In genomic region chr20:31836853-31837608, GRCh38 we compare ENCODE assay signal across 16 cellular contexts. TPM values are rescaled to one million over a fixed set of nuclear protein-coding genes. Genes with fewer than 3 reads are reported as not detected.
DNase-seq lines count a peak whose midpoint lies in the region; ATAC-seq and TF ChIP-seq lines count a peak whose summit lies in the region.
"Had no signal": no experiment of that assay in that cellular context is flagged by ENCODE, and none has a peak within 500 bp of the region (broad histone marks: within the 10 kb centered on the region; RNA-seq: fewer than 3 reads in every experiment).

No MANE protein-coding gene starts in this region.

- H3K27me3 ChIP-seq in Panc1 (ENCODE audit: control insufficient read depth, insufficient read depth, low read length) (no peaks in the 10 kb centered on the region), fibroblast of lung (ENCODE audit: control insufficient read depth, insufficient read depth, low read length) (no peaks in the 10 kb centered on the region), tibial artery (no peaks in the 10 kb centered on the region)

- H3K9me3 Mint-ChIP-seq in activated T-helper 17 cell treated with anti-CD3 and anti-CD28 coated beads, Interleukin-2, amount 50 U/mL, for 72 hours, result no peaks in the 10 kb centered on the region
- H3K9me3 Mint-ChIP-seq: dendritic cell treated with granulocyte-macrophage colony-stimulating factor and Interleukin-4, amounts not matched to agents 40 ng/mL and 50 ng/mL, for 4 days; T-helper 1 cell treated with Interleukin-12 subunit alpha and Interleukin-12 subunit beta and Interleukin-4 antibody, amounts not matched to agents 30 μg/mL and 1 μg/mL, for 36 hours had no signal

- DNase-seq in left cardiac atrium (peak; percentile 20), cardiac septum (ENCODE audit: low spot score) (no peak), Panc1 (ENCODE audit: low read depth, low spot score) (no peak), fibroblast of lung (ENCODE audit: low read depth in 2 of 2) (peak in 1 of 2 donors; percentile 53), tibial artery (no peak), AG08395 (ENCODE audit: low spot score) (no peak)
- DNase-seq: activated CD4-positive, alpha-beta T cell treated with anti-CD3 and anti-CD28 coated beads for 1 hour; activated T-cell treated with anti-CD3 and anti-CD28 coated beads, Interleukin-2, amount 50 U/mL, for 1 hour; NCI-H1105; stimulated activated CD4-positive, alpha-beta T cell treated with anti-CD3 and anti-CD28 coated beads, Interleukin-12 subunit alpha, Interleukin-12 subunit beta, amount 100 ng/mL, for 4 hours had no signal

- no peak for TF ChIP-seq CTCF in Panc1 (IDR thresholded peaks at IDR 0.05)
- no peak for TF ChIP-seq CTCF in fibroblast of lung (conservative IDR thresholded peaks at IDR 0.05 in 1 of 2, IDR thresholded peaks at IDR 0.05 in 1 of 2; ENCODE audit: low read depth in 1 of 2, low read length in 2 of 2)
- no peak for TF ChIP-seq CTCF in tibial artery (IDR thresholded peaks at IDR 0.05)

- no peak overlapping the region for H3K27ac Mint-ChIP-seq in activated T-helper 17 cell treated with anti-CD3 and anti-CD28 coated beads, Interleukin-2, amount 50 U/mL, for 72 hours
- H3K27ac Mint-ChIP-seq: dendritic cell treated with granulocyte-macrophage colony-stimulating factor and Interleukin-4, amounts not matched to agents 40 ng/mL and 50 ng/mL, for 4 days; T-helper 1 cell treated with Interleukin-12 subunit alpha and Interleukin-12 subunit beta and Interleukin-4 antibody, amounts not matched to agents 30 μg/mL and 1 μg/mL, for 36 hours had no signal

- H3K27me3 Mint-ChIP-seq in activated T-helper 17 cell treated with anti-CD3 and anti-CD28 coated beads, Interleukin-2, amount 50 U/mL, for 72 hours, result no peaks in the 10 kb centered on the region

- no peak overlapping the region for H3K4me3 ChIP-seq in Panc1 (ENCODE audit: low read depth in 2 of 2, low read length in 2 of 2)
- no peak overlapping the region for H3K4me3 ChIP-seq in fibroblast of lung (replicated peaks in 1 of 4; ENCODE audit: control extremely low read depth in 1 of 4, insufficient read depth in 1 of 4, low read depth in 3 of 4, low read length in 4 of 4)
- no peak overlapping the region for H3K4me3 ChIP-seq in tibial artery

- H3K36me3 ChIP-seq in Panc1 (ENCODE audit: control insufficient read depth, insufficient read depth, low read length) (no peaks in the 10 kb centered on the region), fibroblast of lung (ENCODE audit: control insufficient read depth, insufficient read depth, low read length) (no peaks in the 10 kb centered on the region), tibial artery (no peaks in the 10 kb centered on the region)

- H3K27ac ChIP-seq in Panc1 (ENCODE audit: low read length) (peak overlapping the region; percentile 86), fibroblast of lung (ENCODE audit: insufficient read depth, low read length) (no peak overlapping the region), tibial artery (peak overlapping the region; percentile 67 to 92)

- H3K4me1 Mint-ChIP-seq in activated T-helper 17 cell treated with anti-CD3 and anti-CD28 coated beads, Interleukin-2, amount 50 U/mL, for 72 hours, result no peaks in the 10 kb centered on the region

- no peak overlapping the region for H2AFZ ChIP-seq in fibroblast of lung (ENCODE audit: low read length)

- no peaks in the 10 kb centered on the region for H3K9me3 ChIP-seq in Panc1 (ENCODE audit: control insufficient read depth, insufficient read depth, low read depth, low read length)
- no peaks in the 10 kb centered on the region for H3K9me3 ChIP-seq in fibroblast of lung (ENCODE audit: control insufficient read depth, insufficient read depth, low read depth, low read length)
- H3K9me3 ChIP-seq in tibial artery, result no peaks in the 10 kb centered on the region

- no peaks in the 10 kb centered on the region for H3K36me3 Mint-ChIP-seq in activated T-helper 17 cell treated with anti-CD3 and anti-CD28 coated beads, Interleukin-2, amount 50 U/mL, for 72 hours (ENCODE audit: low read depth)

- POLR2A ChIA-PET in Panc1 (lab: Charles Lee), result interaction anchor here (0.5 to 0.6 kb wide), 3 partner anchors 252 to 455 kb away, joined by 3 to 6 read pairs (median 4); no protein-coding TSS in a partner anchor

- ATAC-seq in left cardiac atrium, result peak; percentile 8 to 14
- ATAC-seq in Panc1, result no peak
- no peak for ATAC-seq in activated T-helper 17 cell treated with anti-CD3 and anti-CD28 coated beads, Interleukin-2, amount 50 U/mL, for 72 hours (replicated peaks)
- no peak for ATAC-seq in GM18873 (IDR thresholded peaks at IDR 0.05; ENCODE audit: low FRiP score, unreplicated experiment)

- no peaks in the 10 kb centered on the region for H4K20me1 ChIP-seq in fibroblast of lung (ENCODE audit: control insufficient read depth, extremely low read depth, insufficient read depth, low read length)

- H3K4me3 Mint-ChIP-seq in activated T-helper 17 cell treated with anti-CD3 and anti-CD28 coated beads, Interleukin-2, amount 50 U/mL, for 72 hours, result no peak overlapping the region
- H3K4me3 Mint-ChIP-seq: dendritic cell treated with granulocyte-macrophage colony-stimulating factor and Interleukin-4, amounts not matched to agents 40 ng/mL and 50 ng/mL, for 4 days; T-helper 1 cell treated with Interleukin-12 subunit alpha and Interleukin-12 subunit beta and Interleukin-4 antibody, amounts not matched to agents 30 μg/mL and 1 μg/mL, for 36 hours had no signal

- H3K4me1 ChIP-seq in Panc1 (ENCODE audit: control insufficient read depth, insufficient read depth, low read length) (peaks cover 80% of the 10 kb centered on the region), fibroblast of lung (ENCODE audit: control insufficient read depth, extremely low read depth, insufficient read depth, low read length) (peaks cover 43% of the 10 kb centered on the region), tibial artery (peaks cover 8 to 78% (median 62%) of the 10 kb centered on the region in 4 donors)

- H3K4me2 ChIP-seq in fibroblast of lung (ENCODE audit: extremely low read depth, insufficient read depth, low read length), result peak overlapping the region; percentile 37

- intact Hi-C loops in left cardiac atrium (cut with DNase I), result loop anchor here in 1 of 2 donors (10.0 kb wide), 1 partner anchor 172 kb away; no protein-coding TSS in a partner anchor
- intact Hi-C loops in cardiac septum (cut with DNase I), result loop anchor here (10.0 kb wide), 1 partner anchor 172 kb away; no protein-coding TSS in a partner anchor
- intact Hi-C loops in Panc1 (cut with micrococcal nuclease; ENCODE audit: unreplicated experiment), result no loop called here
- intact Hi-C loops in tibial artery (cut with DNase I; ENCODE audit: low total_unique reads), result no loop called here

- no peak overlapping the region for H3K9ac ChIP-seq in fibroblast of lung (ENCODE audit: insufficient read depth, low read length)

- in situ Hi-C loops in Panc1 (cut with HindIII; ENCODE audit: low pct_unique_long_range_greater_than_20kb, low sequenced_read_pairs), result no loop called here

- BruUV-seq in Panc1 (replicated peaks; lab: Mats Ljungman, UMichigan), result no TSS peak

- no peaks in the 10 kb centered on the region for H3K79me2 ChIP-seq in fibroblast of lung (ENCODE audit: control insufficient read depth, insufficient read depth, low read length)

- CTCF ChIA-PET in Panc1 (lab: Charles Lee), result interaction anchor here (1.0 to 4.2 kb wide), 6 partner anchors 10 to 195 kb away, joined by 3 to 21 read pairs (median 7); no protein-coding TSS in a partner anchor

RNA-seq across cellular contexts. Expression of gene FOXS1, which starts 8.4 kb away (rescaled TPM):
- total RNA-seq in left cardiac atrium, result 1 to 10 TPM; 1.6 to 3.1 TPM
- 6.1 TPM for total RNA-seq in cardiac septum
- total RNA-seq in Panc1 (2021; ENCODE audit: unreplicated experiment), result 6.3 TPM
- polyA plus RNA-seq in Panc1 (2012; ENCODE audit: insufficient read length), result 6.0 TPM
- total RNA-seq in fibroblast of lung, result under 0.01 TPM in 1 of 2 replicates, not detected in the other
- polyA plus RNA-seq in fibroblast of lung, result not detected in 2 replicates
- polyA plus RNA-seq in fibroblast of lung (2012), result not detected in 2 replicates
- polyA minus RNA-seq in fibroblast of lung (ENCODE audit: low replicate concordance), result not detected in 2 replicates
- not detected for total RNA-seq in activated T-helper 17 cell treated with anti-CD3 and anti-CD28 coated beads, Interleukin-2, amount 50 U/mL, for 72 hours
- total RNA-seq: A673 had no signal
- polyA plus RNA-seq: mammary epithelial cell had no signal

RNA-seq across cellular contexts. Expression of gene MYLK2, which starts 17.9 kb away (rescaled TPM):
- total RNA-seq in left cardiac atrium (under 1 TPM in 1 of 2 donors, not detected in 1; 0.55 TPM), cardiac septum (0.11 TPM), Panc1 (2021; ENCODE audit: unreplicated experiment) (0.87 TPM), fibroblast of lung (under 0.01 TPM in 1 of 2 replicates, not detected in the other)
- 0.15 TPM for polyA plus RNA-seq in Panc1 (2012; ENCODE audit: insufficient read length)
- 0.03 TPM in 1 of 2 replicates, not detected in the other for polyA plus RNA-seq in fibroblast of lung
- polyA plus RNA-seq in fibroblast of lung (2012), result 0.17 TPM in 1 of 2 replicates, not detected in the other
- polyA minus RNA-seq in fibroblast of lung (ENCODE audit: low replicate concordance), result not detected in 2 replicates
- under 1 TPM; 0.40 to 0.86 TPM for total RNA-seq in activated T-helper 17 cell treated with anti-CD3 and anti-CD28 coated beads, Interleukin-2, amount 50 U/mL, for 72 hours

RNA-seq across cellular contexts. Expression of gene DUSP15, which starts 33.3 kb away (rescaled TPM):
- total RNA-seq in left cardiac atrium (1 to 10 TPM; 4.2 to 5.7 TPM), cardiac septum (3.4 TPM), Panc1 (2021; ENCODE audit: unreplicated experiment) (23.6 TPM), fibroblast of lung (not detected in 2 replicates)
- polyA plus RNA-seq in Panc1 (2012; ENCODE audit: insufficient read length), result 16.1 TPM
- 0.14 TPM in 1 of 2 replicates, not detected in the other for polyA plus RNA-seq in fibroblast of lung
- polyA plus RNA-seq in fibroblast of lung (2012), result not detected in 2 replicates
- 1.9 TPM in 1 of 2 replicates, not detected in the other for polyA minus RNA-seq in fibroblast of lung (ENCODE audit: low replicate concordance)
- not detected for total RNA-seq in activated T-helper 17 cell treated with anti-CD3 and anti-CD28 coated beads, Interleukin-2, amount 50 U/mL, for 72 hours
- total RNA-seq: A673 had no signal
- polyA plus RNA-seq: mammary epithelial cell had no signal

RNA-seq across cellular contexts. Expression of gene TTLL9, which starts 33.4 kb away (rescaled TPM):
- total RNA-seq in left cardiac atrium, result under 1 TPM in 1 of 2 donors, not detected in 1; 0.13 TPM
- total RNA-seq in cardiac septum, result not detected
- 2.1 TPM for total RNA-seq in Panc1 (2021; ENCODE audit: unreplicated experiment)
- 3.1 TPM for polyA plus RNA-seq in Panc1 (2012; ENCODE audit: insufficient read length)
- not detected in 2 replicates for total RNA-seq in fibroblast of lung
- polyA plus RNA-seq in fibroblast of lung, result 0.05 TPM in 1 of 2 replicates, not detected in the other
- not detected in 2 replicates for polyA plus RNA-seq in fibroblast of lung (2012)
- not detected in 2 replicates for polyA minus RNA-seq in fibroblast of lung (ENCODE audit: low replicate concordance)
- not detected for total RNA-seq in activated T-helper 17 cell treated with anti-CD3 and anti-CD28 coated beads, Interleukin-2, amount 50 U/mL, for 72 hours
- total RNA-seq: A673 had no signal

Comparison
In these comparisons a context has a peak if more than half of its experiments do, and no peak if none do; other contexts are left out.
1. ATAC-seq: peak in left cardiac atrium (2 of 2); none in Panc1 (single experiment), activated T-helper 17 cell treated with anti-CD3 and anti-CD28 coated beads, Interleukin-2, amount 50 U/mL, for 72 hours (single experiment) and GM18873 (single experiment).